Comparison of ENCODE assay signal across 1 cellular context in the genomic region with DNA sequence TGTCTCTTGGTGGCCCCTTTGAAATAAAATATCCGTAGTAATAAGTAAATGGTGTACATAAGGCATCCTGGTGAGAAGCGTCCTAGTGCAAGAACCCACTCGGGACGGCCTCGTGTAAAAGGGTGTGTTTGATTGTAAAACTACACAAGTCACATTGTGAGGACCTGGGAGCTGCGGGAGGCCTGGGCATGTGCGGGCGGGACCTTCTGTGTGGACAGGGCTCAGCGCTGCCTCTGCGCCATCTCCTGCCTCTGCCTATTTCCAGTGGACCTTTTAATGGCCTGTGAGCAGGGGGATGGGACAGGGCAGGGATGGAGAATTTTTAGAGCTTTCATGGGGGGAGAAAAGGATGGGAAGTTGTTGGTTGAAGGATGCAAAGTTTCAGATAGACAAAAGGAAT.
TF ChIP-seq lines count a peak whose summit lies in the region.

No MANE protein-coding gene starts in this region.

TF ChIP-seq in WTC11, 78 proteins besides CTCF, POLR2A, EP300 and RAD21 (continued from another document):
- TF ChIP-seq, protein P1, sequence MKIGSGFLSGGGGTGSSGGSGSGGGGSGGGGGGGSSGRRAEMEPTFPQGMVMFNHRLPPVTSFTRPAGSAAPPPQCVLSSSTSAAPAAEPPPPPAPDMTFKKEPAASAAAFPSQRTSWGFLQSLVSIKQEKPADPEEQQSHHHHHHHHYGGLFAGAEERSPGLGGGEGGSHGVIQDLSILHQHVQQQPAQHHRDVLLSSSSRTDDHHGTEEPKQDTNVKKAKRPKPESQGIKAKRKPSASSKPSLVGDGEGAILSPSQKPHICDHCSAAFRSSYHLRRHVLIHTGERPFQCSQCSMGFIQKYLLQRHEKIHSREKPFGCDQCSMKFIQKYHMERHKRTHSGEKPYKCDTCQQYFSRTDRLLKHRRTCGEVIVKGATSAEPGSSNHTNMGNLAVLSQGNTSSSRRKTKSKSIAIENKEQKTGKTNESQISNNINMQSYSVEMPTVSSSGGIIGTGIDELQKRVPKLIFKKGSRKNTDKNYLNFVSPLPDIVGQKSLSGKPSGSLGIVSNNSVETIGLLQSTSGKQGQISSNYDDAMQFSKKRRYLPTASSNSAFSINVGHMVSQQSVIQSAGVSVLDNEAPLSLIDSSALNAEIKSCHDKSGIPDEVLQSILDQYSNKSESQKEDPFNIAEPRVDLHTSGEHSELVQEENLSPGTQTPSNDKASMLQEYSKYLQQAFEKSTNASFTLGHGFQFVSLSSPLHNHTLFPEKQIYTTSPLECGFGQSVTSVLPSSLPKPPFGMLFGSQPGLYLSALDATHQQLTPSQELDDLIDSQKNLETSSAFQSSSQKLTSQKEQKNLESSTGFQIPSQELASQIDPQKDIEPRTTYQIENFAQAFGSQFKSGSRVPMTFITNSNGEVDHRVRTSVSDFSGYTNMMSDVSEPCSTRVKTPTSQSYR (CRISPR knock-in tag; IDR thresholded peaks at IDR 0.05): no peak
